Comparison of ENCODE assay signal across 32 cellular contexts in the genomic region with DNA sequence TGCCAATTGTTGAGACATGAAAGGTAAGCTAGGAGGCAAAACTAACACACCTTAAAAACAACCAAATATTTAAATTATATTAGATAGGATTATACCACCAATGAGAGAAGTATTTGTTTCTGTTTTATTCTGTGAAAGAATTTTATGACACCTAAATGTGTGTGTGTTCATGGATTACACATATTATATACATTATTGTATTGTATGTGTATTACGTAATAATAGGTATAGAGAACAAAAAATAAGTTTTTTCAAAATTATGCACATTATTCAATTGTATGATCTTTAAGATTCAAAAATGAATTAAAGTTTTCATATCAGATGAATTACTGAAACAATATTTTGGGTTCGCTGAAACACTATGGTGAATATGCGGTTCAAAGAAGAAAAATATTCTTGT.
"Had no signal": no experiment of that assay in that cellular context is flagged by ENCODE, and none has a peak within 500 bp of the region (broad histone marks: within the 10 kb centered on the region; RNA-seq: fewer than 3 reads in every experiment).

No MANE protein-coding gene starts in this region.

- H3K36me3 ChIP-seq: ascending aorta, esophagus muscularis mucosa, heart right ventricle, left ventricle myocardium inferior, neutrophil, ovary, sigmoid colon, thyroid gland, upper lobe of right lung had no signal

- DNase-seq: activated CD4-positive, alpha-beta memory T cell treated with anti-CD3 and anti-CD28 coated beads for 36 hours; activated CD4-positive, alpha-beta T cell treated with anti-CD3 and anti-CD28 coated beads, Interleukin-2, amount 10 ng/mL, durations not matched to agents 24 days and 14 days; activated CD8-positive, alpha-beta memory T cell treated with anti-CD3 and anti-CD28 coated beads, Interleukin-2, amount 50 U/mL, for 4 hours; activated gamma-delta T cell; activated naive CD4-positive, alpha-beta T cell treated with anti-CD3 and anti-CD28 coated beads, Interleukin-2, amount 10 ng/mL, durations not matched to agents 7 days and 5 days; activated naive CD8-positive, alpha-beta T cell treated with anti-CD3 and anti-CD28 coated beads, Interleukin-2, amount 10 ng/mL, durations not matched to agents 7 days and 5 days; activated T-cell treated with anti-CD3 and anti-CD28 coated beads, Interleukin-2, amount 50 U/mL, for 1 hour; central memory CD4-positive, alpha-beta T cell; endodermal cell; foreskin melanocyte; heart right ventricle; left ventricle myocardium inferior; naive B cell; nephron progenitor cell; ovary; sigmoid colon; small intestine; stimulated activated CD4-positive, alpha-beta T cell treated with anti-CD3 and anti-CD28 coated beads, Interleukin-1b, Interleukin-23, amount 100 ng/mL, for 48 hours; stimulated activated CD4-positive, alpha-beta T cell treated with anti-CD3 and anti-CD28 coated beads, Interleukin-4, amount 100 ng/mL, for 4 hours; stimulated activated CD8-positive, alpha-beta memory T cell treated with anti-CD3 and anti-CD28 coated beads, Interleukin-4, amount 100 ng/mL, for 48 hours; stimulated activated naive CD8-positive, alpha-beta T cell treated with anti-CD3 and anti-CD28 coated beads, Interleukin-15, amount 100 ng/mL, for 72 hours; substantia nigra; T-helper 9 cell; thyroid gland; upper lobe of right lung; WERI-Rb-1 had no signal

- FAIRE-seq: small intestine had no signal

- H3K4me3 ChIP-seq: ascending aorta, esophagus muscularis mucosa, heart right ventricle, left ventricle myocardium inferior, lung, ovary, sigmoid colon, thyroid gland, upper lobe of right lung had no signal

- H3K27ac ChIP-seq: ascending aorta, esophagus muscularis mucosa, heart right ventricle, left ventricle myocardium inferior, neutrophil, ovary, sigmoid colon, thyroid gland, upper lobe of right lung, WERI-Rb-1 had no signal

- H3K9me3 ChIP-seq: ascending aorta, esophagus muscularis mucosa, heart right ventricle, left ventricle myocardium inferior, neutrophil, ovary, sigmoid colon, thyroid gland, upper lobe of right lung had no signal

- H3K4me1 ChIP-seq: ascending aorta, esophagus muscularis mucosa, heart right ventricle, left ventricle myocardium inferior, sigmoid colon, thyroid gland, upper lobe of right lung had no signal

- H3K27me3 ChIP-seq: ascending aorta, esophagus muscularis mucosa, heart right ventricle, ovary, sigmoid colon, thyroid gland, upper lobe of right lung had no signal

- ATAC-seq: activated CD4-positive, CD25-positive, alpha-beta regulatory T cell treated with anti-CD3 and anti-CD28 coated beads, Interleukin-2, amount 50 U/mL, for 24 hours; heart right ventricle; stimulated activated memory B cell treated with anti-CD40 and anti-IgM and Interleukin-4, amounts not matched to agents 10 μg/mL and 1 μg/mL and 100 μg/mL, for 72 hours; stimulated activated naive CD8-positive, alpha-beta T cell treated with anti-CD3 and anti-CD28 coated beads, Interleukin-15, amount 100 ng/mL, for 72 hours; upper lobe of right lung had no signal
